8 cellular contexts compared by ENCODE assay signal in the genomic region with DNA sequence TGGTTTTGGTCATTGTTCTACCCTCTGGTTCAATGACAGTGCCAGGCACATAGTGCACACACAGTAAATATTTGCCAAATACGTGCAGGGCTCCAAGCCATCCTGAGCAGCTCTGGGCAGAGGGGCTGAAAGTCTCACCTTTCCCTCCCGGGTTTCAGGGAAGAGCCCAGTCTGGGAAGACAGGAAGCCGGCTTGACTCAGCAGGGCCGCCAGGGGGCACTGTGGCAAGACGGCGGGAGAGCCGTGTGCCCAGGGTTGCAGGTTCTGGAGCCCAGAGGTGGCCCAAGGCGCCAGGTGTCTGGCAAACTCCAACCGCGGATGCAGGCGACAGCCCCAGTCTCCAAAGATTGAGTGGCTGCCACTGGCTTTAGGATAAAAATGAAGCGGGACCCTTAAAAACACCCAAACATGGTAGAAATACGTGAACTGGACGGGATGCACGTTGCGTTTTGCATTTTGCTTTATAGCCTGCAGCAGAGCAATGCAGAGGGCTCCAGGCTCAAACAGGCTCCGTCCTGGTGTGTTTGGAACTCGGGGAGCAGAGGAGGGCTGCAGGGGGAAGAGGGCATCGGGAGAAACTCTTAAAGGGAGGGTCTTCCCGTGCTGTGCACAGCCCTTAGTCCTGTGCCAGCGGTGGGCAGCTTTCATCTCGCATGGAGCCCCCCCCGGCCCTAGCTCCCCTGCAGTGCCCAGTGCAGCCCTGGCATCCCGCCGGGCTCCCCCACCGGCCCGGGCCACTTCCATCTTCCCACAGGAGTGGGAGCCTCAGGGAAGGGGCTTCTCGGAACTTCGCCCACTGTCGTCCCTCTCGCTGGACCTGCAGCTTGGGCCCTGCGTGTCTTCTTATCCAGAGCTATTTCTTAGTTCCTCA. TPM values are rescaled to one million over a fixed set of nuclear protein-coding genes. Genes with fewer than 3 reads are reported as not detected.
DNase-seq lines count a peak whose midpoint lies in the region; ATAC-seq and TF ChIP-seq lines count a peak whose summit lies in the region.

No MANE protein-coding gene starts in this region.

- H3K27me3 ChIP-seq in left ventricle myocardium inferior (ENCODE audit: low read depth), result peaks cover 59% of the 10 kb centered on the region

- H3K27ac Mint-ChIP-seq in stimulated activated memory B cell treated with anti-CD40 and anti-IgM and Interleukin-4, amounts not matched to agents 10 μg/mL and 1 μg/mL and 100 μg/mL, for 72 hours, result no peak overlapping the region

- peak; percentile 76 for DNase-seq in activated effector memory CD4-positive, alpha-beta T cell treated with anti-CD3 and anti-CD28 coated beads, Interleukin-2, amount 50 U/mL, for 16 hours
- no peak for DNase-seq in activated effector memory CD4-positive, alpha-beta T cell treated with Interleukin-2 at 50 U/mL for 16 hours
- DNase-seq in NCI-H1048 (lab: John Stamatoyannopoulos, UW) (peak; percentile 9), activated T-cell treated with anti-CD3 and anti-CD28 coated beads for 4 hours (peak; percentile 12), left ventricle myocardium inferior (no peak), globus pallidus (ENCODE audit: low spot score) (no peak)
- DNase-seq in stimulated activated CD4-positive, alpha-beta T cell treated with anti-CD3 and anti-CD28 coated beads, Interleukin-4, amount 100 ng/mL, for 48 hours (ENCODE audit: low read depth in 2 of 2), result peak; percentile 16 to 22

- H3K9me3 Mint-ChIP-seq in stimulated activated memory B cell treated with anti-CD40 and anti-IgM and Interleukin-4, amounts not matched to agents 10 μg/mL and 1 μg/mL and 100 μg/mL, for 72 hours, result no peaks in the 10 kb centered on the region

- H3K4me1 Mint-ChIP-seq in stimulated activated memory B cell treated with anti-CD40 and anti-IgM and Interleukin-4, amounts not matched to agents 10 μg/mL and 1 μg/mL and 100 μg/mL, for 72 hours, result no peaks in the 10 kb centered on the region

- H3K4me3 Mint-ChIP-seq in stimulated activated memory B cell treated with anti-CD40 and anti-IgM and Interleukin-4, amounts not matched to agents 10 μg/mL and 1 μg/mL and 100 μg/mL, for 72 hours, result no peak overlapping the region

- peak overlapping the region; percentile 25 for H3K4me3 ChIP-seq in left ventricle myocardium inferior

- peak; percentile 81 for TF ChIP-seq CTCF in left ventricle myocardium inferior (IDR thresholded peaks at IDR 0.05; ENCODE audit: borderline replicate concordance)

- no peak for ATAC-seq in stimulated activated memory B cell treated with anti-CD40 and anti-IgM and Interleukin-4, amounts not matched to agents 10 μg/mL and 1 μg/mL and 100 μg/mL, for 72 hours

- no peak overlapping the region for H3K27ac ChIP-seq in left ventricle myocardium inferior (replicated peaks)

- H3K36me3 Mint-ChIP-seq in stimulated activated memory B cell treated with anti-CD40 and anti-IgM and Interleukin-4, amounts not matched to agents 10 μg/mL and 1 μg/mL and 100 μg/mL, for 72 hours, result no peaks in the 10 kb centered on the region

- intact Hi-C loops in left ventricle myocardium inferior (cut with micrococcal nuclease), result no loop called here

- H3K9me3 ChIP-seq in left ventricle myocardium inferior (replicated peaks), result no peaks in the 10 kb centered on the region

- no peaks in the 10 kb centered on the region for H3K36me3 ChIP-seq in left ventricle myocardium inferior

- H3K4me1 ChIP-seq in left ventricle myocardium inferior, result peaks cover 19% of the 10 kb centered on the region

- H3K27me3 Mint-ChIP-seq in stimulated activated memory B cell treated with anti-CD40 and anti-IgM and Interleukin-4, amounts not matched to agents 10 μg/mL and 1 μg/mL and 100 μg/mL, for 72 hours, result peaks cover 85% of the 10 kb centered on the region

RNA-seq across cellular contexts. Expression of gene KRTAP5-5, which starts 10.7 kb away (rescaled TPM):
- total RNA-seq in left ventricle myocardium inferior, result not detected

RNA-seq across cellular contexts. Expression of gene KRTAP5-4, which starts 18.4 kb away (rescaled TPM):
- total RNA-seq in left ventricle myocardium inferior, result not detected

RNA-seq across cellular contexts. Expression of gene KRTAP5-3, which starts 32.0 kb away (rescaled TPM):
- not detected for total RNA-seq in left ventricle myocardium inferior

RNA-seq across cellular contexts. Expression of gene KRTAP5-2, which starts 42.2 kb away (rescaled TPM):
- total RNA-seq in left ventricle myocardium inferior, result not detected

RNA-seq across cellular contexts. Expression of gene KRTAP5-1, which starts 55.2 kb away (rescaled TPM):
- not detected for total RNA-seq in left ventricle myocardium inferior

Comparison
In these comparisons a context has a peak if more than half of its experiments do, and no peak if none do; other contexts are left out.
1. DNase-seq: peak in activated effector memory CD4-positive, alpha-beta T cell treated with anti-CD3 and anti-CD28 coated beads, Interleukin-2, amount 50 U/mL, for 16 hours (single experiment), NCI-H1048 (single experiment), activated T-cell treated with anti-CD3 and anti-CD28 coated beads for 4 hours (single experiment) and stimulated activated CD4-positive, alpha-beta T cell treated with anti-CD3 and anti-CD28 coated beads, Interleukin-4, amount 100 ng/mL, for 48 hours (2 of 2); none in activated effector memory CD4-positive, alpha-beta T cell treated with Interleukin-2 at 50 U/mL for 16 hours (single experiment), left ventricle myocardium inferior (single experiment) and globus pallidus (single experiment).